Comparison of ENCODE assay signal across 8 cellular contexts in genomic region chr9:34458013-34458966, GRCh38. TPM values are rescaled to one million over a fixed set of nuclear protein-coding genes. Genes with fewer than 3 reads are reported as not detected.
A peak's percentile ranks its signal among the peaks of the same experiment; 100 is the strongest.
DNase-seq lines count a peak whose midpoint lies in the region; ATAC-seq, FAIRE-seq and TF ChIP-seq lines count a peak whose summit lies in the region.

DNAI1 (plus strand) TSS chr9:34458805; CDS start chr9:34459006, 201 bp downstream.
A gene with protein sequence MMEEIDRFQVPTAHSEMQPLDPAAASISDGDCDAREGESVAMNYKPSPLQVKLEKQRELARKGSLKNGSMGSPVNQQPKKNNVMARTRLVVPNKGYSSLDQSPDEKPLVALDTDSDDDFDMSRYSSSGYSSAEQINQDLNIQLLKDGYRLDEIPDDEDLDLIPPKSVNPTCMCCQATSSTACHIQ (minus strand): TSS chr9:34458570. CDS start chr9:34458263, 307 bp downstream.

- peak; percentile 27 for FAIRE-seq in H54 (lab: Jason Lieb, UNC)

- ATAC-seq in naive thymus-derived CD8-positive, alpha-beta T cell: peak; percentile 96
- peak; percentile 95 to 97 for ATAC-seq in stimulated activated naive B cell treated with anti-CD40 and anti-IgM and Interleukin-4, amounts not matched to agents 10 μg/mL and 1 μg/mL and 100 μg/mL, for 72 hours (replicated peaks)

- no peak for TF ChIP-seq CTCF in RWPE1 (conservative IDR thresholded peaks at IDR 0.05; ENCODE audit: low read depth)
- TF ChIP-seq CTCF in fibroblast of mammary gland (conservative IDR thresholded peaks at IDR 0.05; ENCODE audit: control insufficient read depth, insufficient read depth, low read depth, low read length): no peak

- no peaks in the 10 kb centered on the region for H3K36me3 Mint-ChIP-seq in naive thymus-derived CD8-positive, alpha-beta T cell
- H3K36me3 Mint-ChIP-seq in stimulated activated naive B cell treated with anti-CD40 and anti-IgM and Interleukin-4, amounts not matched to agents 10 μg/mL and 1 μg/mL and 100 μg/mL, for 72 hours: no peaks in the 10 kb centered on the region

- CTCF ChIA-PET in RWPE1 (lab: Yijun Ruan, JAX): interaction anchor here (0.8 kb wide), 1 partner anchor 32 kb away, joined by 3 read pairs; no protein-coding TSS in a partner anchor

- peak within 1 kb of the TSS; percentile 78 for H3K4me3 ChIP-seq in fibroblast of mammary gland (ENCODE audit: control insufficient read depth, low read depth, low read length)

- peak within 1 kb of the TSS; percentile 32 to 91 (median 84) for H3K27ac Mint-ChIP-seq in naive thymus-derived CD8-positive, alpha-beta T cell
- peak within 1 kb of the TSS; percentile 89 for H3K27ac Mint-ChIP-seq in stimulated activated naive B cell treated with anti-CD40 and anti-IgM and Interleukin-4, amounts not matched to agents 10 μg/mL and 1 μg/mL and 100 μg/mL, for 72 hours

- H3K4me1 Mint-ChIP-seq in naive thymus-derived CD8-positive, alpha-beta T cell: peaks cover 18 to 56% (median 39%) of the 10 kb centered on the region in 4 donors
- H3K4me1 Mint-ChIP-seq in stimulated activated naive B cell treated with anti-CD40 and anti-IgM and Interleukin-4, amounts not matched to agents 10 μg/mL and 1 μg/mL and 100 μg/mL, for 72 hours: peaks cover 32 to 52% of the 10 kb centered on the region in 2 donors

- no peaks in the 10 kb centered on the region for H3K9me3 Mint-ChIP-seq in naive thymus-derived CD8-positive, alpha-beta T cell
- H3K9me3 Mint-ChIP-seq in stimulated activated naive B cell treated with anti-CD40 and anti-IgM and Interleukin-4, amounts not matched to agents 10 μg/mL and 1 μg/mL and 100 μg/mL, for 72 hours: no peaks in the 10 kb centered on the region

- peak within 1 kb of the TSS; percentile 88 to 95 (median 92) for H3K4me3 Mint-ChIP-seq in naive thymus-derived CD8-positive, alpha-beta T cell
- H3K4me3 Mint-ChIP-seq in stimulated activated naive B cell treated with anti-CD40 and anti-IgM and Interleukin-4, amounts not matched to agents 10 μg/mL and 1 μg/mL and 100 μg/mL, for 72 hours: peak within 1 kb of the TSS; percentile 87 to 95

- H3K27me3 Mint-ChIP-seq in naive thymus-derived CD8-positive, alpha-beta T cell: peaks cover 0 to 12% (median 0%) of the 10 kb centered on the region in 5 donors
- peaks cover 11% of the 10 kb centered on the region in 2 donors for H3K27me3 Mint-ChIP-seq in stimulated activated naive B cell treated with anti-CD40 and anti-IgM and Interleukin-4, amounts not matched to agents 10 μg/mL and 1 μg/mL and 100 μg/mL, for 72 hours

- H3K27ac ChIP-seq in RWPE1: peak within 1 kb of the TSS; percentile 66

- POLR2A ChIA-PET in RWPE1 (lab: Yijun Ruan, JAX; ENCODE audit: low non-redundant PET): no interaction called here
- POLR2A ChIA-PET in naive thymus-derived CD8-positive, alpha-beta T cell (lab: Charles Lee): interaction anchor here (0.5 to 1.0 kb wide), 4 partner anchors 13 to 409 kb away, joined by 3 to 5 read pairs (median 3); partner anchors contain the start of gene UBAP2

- peak; percentile 99 for DNase-seq in ELF-1 (ENCODE audit: low read depth, low spot score)
- DNase-seq in H54 (ENCODE audit: insufficient read length, low spot score): peak; percentile 84
- DNase-seq in LoVo (ENCODE audit: low spot score): peak; percentile 98
- DNase-seq in RWPE1 (ENCODE audit: low spot score): peak; percentile 99
- DNase-seq in activated T-helper 9 cell treated with anti-CD3 and anti-CD28 coated beads, Interleukin-2, amount 50 U/mL, for 16 hours (ENCODE audit: low read depth): peak; percentile 99
- DNase-seq in fibroblast of mammary gland (ENCODE audit: low read depth): peak; percentile 97
- DNase-seq in naive thymus-derived CD8-positive, alpha-beta T cell: peak; percentile 97 to 100 (median 99)
- DNase-seq in stimulated activated naive B cell treated with anti-CD40 and anti-IgM and Interleukin-4, amounts not matched to agents 10 μg/mL and 1 μg/mL and 100 μg/mL, for 72 hours: peak; percentile 98

- TF ChIP-seq POLR2A in H54 (IDR thresholded peaks at IDR 0.05; ENCODE audit: low read depth, low read length): peak; percentile 85

RNA-seq across cellular contexts. Expression of gene DNAI1, which starts in this region (rescaled TPM):
- not detected for total RNA-seq in naive thymus-derived CD8-positive, alpha-beta T cell
- polyA plus RNA-seq in naive thymus-derived CD8-positive, alpha-beta T cell: not detected

RNA-seq across cellular contexts. Expression of the second gene that starts in this region (rescaled TPM):
- total RNA-seq in naive thymus-derived CD8-positive, alpha-beta T cell: 10 to 100 TPM; 18.4 to 18.5 TPM
- polyA plus RNA-seq in naive thymus-derived CD8-positive, alpha-beta T cell: 1 to 10 TPM in 1 of 3 donors, under 1 TPM in 2; 0.59 to 1.1 (median 0.67) TPM

Comparison
In these comparisons a context has a peak if more than half of its experiments do, and no peak if none do; other contexts are left out.
1. Peak in every context shown above with its lines: DNase-seq, ATAC-seq, H3K4me3 ChIP-seq and H3K27ac ChIP-seq.